Comparison of ENCODE assay signal across 26 cellular contexts in genomic region chr22:49576241-49577141, GRCh38.
DNase-seq lines count a peak whose midpoint lies in the region; ATAC-seq and TF ChIP-seq lines count a peak whose summit lies in the region.
"Had no signal": no experiment of that assay in that cellular context is flagged by ENCODE, and none has a peak within 500 bp of the region (broad histone marks: within the 10 kb centered on the region; RNA-seq: fewer than 3 reads in every experiment).

No MANE protein-coding gene starts in this region.

- no peak overlapping the region for H3K4me3 ChIP-seq in transverse colon
- H3K4me3 ChIP-seq: BLaER1 treated with 17β-estradiol and CSF1 and Interleukin-3, amounts not matched to agents 10 nM and 100 nM; body of pancreas; prostate gland had no signal

- H3K9me3 ChIP-seq in transverse colon, result no peaks in the 10 kb centered on the region
- H3K9me3 ChIP-seq: body of pancreas, prostate gland had no signal

- POLR2A ChIA-PET in activated naive CD8-positive, alpha-beta T cell treated with anti-CD3 and anti-CD28 coated beads, Interleukin-2, amount 10 ng/mL, durations not matched to agents 7 days and 5 days (lab: Charles Lee), result no interaction called here

- H3K4me3 Mint-ChIP-seq in activated naive CD8-positive, alpha-beta T cell treated with anti-CD3 and anti-CD28 coated beads, Interleukin-2, amount 10 ng/mL, durations not matched to agents 7 days and 5 days, result no peak overlapping the region
- no peak overlapping the region for H3K4me3 Mint-ChIP-seq in activated naive CD8-positive, alpha-beta T cell treated with anti-CD3 and anti-CD28 coated beads for 36 hours
- no peak overlapping the region for H3K4me3 Mint-ChIP-seq in activated naive CD8-positive, alpha-beta T cell treated with anti-CD3 and anti-CD28 coated beads, Interleukin-2, amount 50 U/mL, for 24 hours
- no peak overlapping the region for H3K4me3 Mint-ChIP-seq in neural crest cell

- no peaks in the 10 kb centered on the region for H3K27me3 Mint-ChIP-seq in activated naive CD8-positive, alpha-beta T cell treated with anti-CD3 and anti-CD28 coated beads, Interleukin-2, amount 10 ng/mL, durations not matched to agents 7 days and 5 days
- H3K27me3 Mint-ChIP-seq in activated naive CD8-positive, alpha-beta T cell treated with anti-CD3 and anti-CD28 coated beads for 36 hours, result no peaks in the 10 kb centered on the region
- H3K27me3 Mint-ChIP-seq in activated naive CD8-positive, alpha-beta T cell treated with anti-CD3 and anti-CD28 coated beads, Interleukin-2, amount 50 U/mL, for 24 hours, result no peaks in the 10 kb centered on the region
- no peaks in the 10 kb centered on the region for H3K27me3 Mint-ChIP-seq in neural crest cell (ENCODE audit: low read depth)

- TF ChIP-seq CTCF in neural crest cell (conservative IDR thresholded peaks at IDR 0.05) (no peak), transverse colon (IDR thresholded peaks at IDR 0.05) (no peak)

- no peak for TF ChIP-seq POLR2A in transverse colon (IDR thresholded peaks at IDR 0.05)

- H3K27me3 ChIP-seq in transverse colon, result no peaks in the 10 kb centered on the region
- H3K27me3 ChIP-seq: BLaER1 treated with 17β-estradiol and CSF1 and Interleukin-3, amounts not matched to agents 10 nM and 100 nM; body of pancreas had no signal

- no peaks in the 10 kb centered on the region for H3K4me1 Mint-ChIP-seq in activated naive CD8-positive, alpha-beta T cell treated with anti-CD3 and anti-CD28 coated beads, Interleukin-2, amount 10 ng/mL, durations not matched to agents 7 days and 5 days
- H3K4me1 Mint-ChIP-seq in activated naive CD8-positive, alpha-beta T cell treated with anti-CD3 and anti-CD28 coated beads for 36 hours, result no peaks in the 10 kb centered on the region
- no peaks in the 10 kb centered on the region for H3K4me1 Mint-ChIP-seq in activated naive CD8-positive, alpha-beta T cell treated with anti-CD3 and anti-CD28 coated beads, Interleukin-2, amount 50 U/mL, for 24 hours
- no peaks in the 10 kb centered on the region for H3K4me1 Mint-ChIP-seq in neural crest cell

- no peaks in the 10 kb centered on the region for H3K36me3 ChIP-seq in transverse colon
- H3K36me3 ChIP-seq: BLaER1 treated with 17β-estradiol and CSF1 and Interleukin-3, amounts not matched to agents 10 nM and 100 nM; prostate gland; WERI-Rb-1 had no signal

- no peak for TF ChIP-seq EP300 in transverse colon (IDR thresholded peaks at IDR 0.05; ENCODE audit: low read depth)

- in situ Hi-C loops in transverse colon (cut with MboI; ENCODE audit: low pct_ligation_motif_present in 1 of 4, low pct_unique_long_range_greater_than_20kb in 1 of 4, low sequenced_read_pairs in 3 of 4), result no loop called here

- intact Hi-C loops in transverse colon (cut with DNase I; ENCODE audit: low total_unique reads), result no loop called here

- DNase-seq in activated naive CD8-positive, alpha-beta T cell treated with anti-CD3 and anti-CD28 coated beads, Interleukin-2, amount 10 ng/mL, durations not matched to agents 7 days and 5 days, result peak; percentile 20
- DNase-seq in activated naive CD8-positive, alpha-beta T cell treated with anti-CD3 and anti-CD28 coated beads for 36 hours, result no peak
- no peak for DNase-seq in activated naive CD8-positive, alpha-beta T cell treated with anti-CD3 and anti-CD28 coated beads, Interleukin-2, amount 50 U/mL, for 24 hours
- DNase-seq in neural crest cell (ENCODE audit: low read depth, low spot score) (no peak), transverse colon (peak; percentile 1), Kasumi-1 (lab: John Stamatoyannopoulos, UW) (no peak), SW480 (ENCODE audit: low spot score) (no peak)
- DNase-seq: activated CD4-positive, alpha-beta T cell treated with anti-CD3 and anti-CD28 coated beads, Interleukin-2, amount 50 U/mL, for 1 hour; body of pancreas; Caco-2; DMS79; effector memory CD4-positive, alpha-beta T cell; foreskin fibroblast; GF-D8; GOT3; NCI-H1105; NCI-H2029; NCI-H2227 treated with DMSO at 0.1 percent for 48 hours; NCI-H69; RPMI8226; WERI-Rb-1 had no signal

- 81 to 100% methylated on average over 3 to 36 of the region's 36 CpGs for WGBS in transverse colon (ENCODE audit: low coverage in 1 of 2), 2 donors

- H3K27ac Mint-ChIP-seq in activated naive CD8-positive, alpha-beta T cell treated with anti-CD3 and anti-CD28 coated beads, Interleukin-2, amount 10 ng/mL, durations not matched to agents 7 days and 5 days, result no peak overlapping the region
- H3K27ac Mint-ChIP-seq in activated naive CD8-positive, alpha-beta T cell treated with anti-CD3 and anti-CD28 coated beads for 36 hours, result no peak overlapping the region
- H3K27ac Mint-ChIP-seq in activated naive CD8-positive, alpha-beta T cell treated with anti-CD3 and anti-CD28 coated beads, Interleukin-2, amount 50 U/mL, for 24 hours, result no peak overlapping the region
- H3K27ac Mint-ChIP-seq in neural crest cell (ENCODE audit: unreplicated experiment), result peak overlapping the region; percentile 81
- H3K27ac Mint-ChIP-seq: activated T-helper 2 cell treated with anti-CD3 and anti-CD28 coated beads, Interferon-gamma antibody, Interleukin-2, Interleukin-4, amounts not matched to agents 10 μg/mL and 5 μg/mL and 100 μg/mL, durations not matched to agents 14 hours and 24 hours and 36 hours had no signal

- ATAC-seq in activated naive CD8-positive, alpha-beta T cell treated with anti-CD3 and anti-CD28 coated beads, Interleukin-2, amount 10 ng/mL, durations not matched to agents 7 days and 5 days (ENCODE audit: low read depth), result no peak
- ATAC-seq in activated naive CD8-positive, alpha-beta T cell treated with anti-CD3 and anti-CD28 coated beads, Interleukin-2, amount 50 U/mL, for 24 hours, result peak; percentile 8
- ATAC-seq in GM21423 (IDR thresholded peaks at IDR 0.05; ENCODE audit: unreplicated experiment), result no peak

- peaks cover 2% of the 10 kb centered on the region for H3K9me3 Mint-ChIP-seq in activated naive CD8-positive, alpha-beta T cell treated with anti-CD3 and anti-CD28 coated beads, Interleukin-2, amount 10 ng/mL, durations not matched to agents 7 days and 5 days
- no peaks in the 10 kb centered on the region for H3K9me3 Mint-ChIP-seq in activated naive CD8-positive, alpha-beta T cell treated with anti-CD3 and anti-CD28 coated beads for 36 hours
- peaks cover 5% of the 10 kb centered on the region for H3K9me3 Mint-ChIP-seq in activated naive CD8-positive, alpha-beta T cell treated with anti-CD3 and anti-CD28 coated beads, Interleukin-2, amount 50 U/mL, for 24 hours
- H3K9me3 Mint-ChIP-seq in neural crest cell, result peaks cover 3% of the 10 kb centered on the region
- H3K9me3 Mint-ChIP-seq: activated T-helper 2 cell treated with anti-CD3 and anti-CD28 coated beads, Interferon-gamma antibody, Interleukin-2, Interleukin-4, amounts not matched to agents 10 μg/mL and 5 μg/mL and 100 μg/mL, durations not matched to agents 14 hours and 24 hours and 36 hours had no signal

- no peaks in the 10 kb centered on the region for H3K36me3 Mint-ChIP-seq in activated naive CD8-positive, alpha-beta T cell treated with anti-CD3 and anti-CD28 coated beads, Interleukin-2, amount 10 ng/mL, durations not matched to agents 7 days and 5 days
- peaks cover 5% of the 10 kb centered on the region for H3K36me3 Mint-ChIP-seq in activated naive CD8-positive, alpha-beta T cell treated with anti-CD3 and anti-CD28 coated beads for 36 hours
- peaks cover 2% of the 10 kb centered on the region for H3K36me3 Mint-ChIP-seq in activated naive CD8-positive, alpha-beta T cell treated with anti-CD3 and anti-CD28 coated beads, Interleukin-2, amount 50 U/mL, for 24 hours (ENCODE audit: low read depth)
- no peaks in the 10 kb centered on the region for H3K36me3 Mint-ChIP-seq in neural crest cell (ENCODE audit: low read depth)

- no peaks in the 10 kb centered on the region for H3K4me1 ChIP-seq in transverse colon
- H3K4me1 ChIP-seq: BLaER1 treated with 17β-estradiol and CSF1 and Interleukin-3, amounts not matched to agents 10 nM and 100 nM; body of pancreas; Caco-2; prostate gland had no signal

- no peak overlapping the region for H3K27ac ChIP-seq in transverse colon
- H3K27ac ChIP-seq: BLaER1 treated with 17β-estradiol and CSF1 and Interleukin-3, amounts not matched to agents 10 nM and 100 nM; HL-60; prostate gland; WERI-Rb-1 had no signal

Comparison
In these comparisons a context has a peak if more than half of its experiments do, and no peak if none do; other contexts are left out.
1. DNase-seq: peak in activated naive CD8-positive, alpha-beta T cell treated with anti-CD3 and anti-CD28 coated beads, Interleukin-2, amount 10 ng/mL, durations not matched to agents 7 days and 5 days (single experiment) and transverse colon (single experiment); none in activated naive CD8-positive, alpha-beta T cell treated with anti-CD3 and anti-CD28 coated beads for 36 hours (single experiment), activated naive CD8-positive, alpha-beta T cell treated with anti-CD3 and anti-CD28 coated beads, Interleukin-2, amount 50 U/mL, for 24 hours (single experiment), neural crest cell (single experiment), Kasumi-1 (0 of 2) and SW480 (single experiment).